7 cellular contexts compared by ENCODE assay signal in the genomic region with DNA sequence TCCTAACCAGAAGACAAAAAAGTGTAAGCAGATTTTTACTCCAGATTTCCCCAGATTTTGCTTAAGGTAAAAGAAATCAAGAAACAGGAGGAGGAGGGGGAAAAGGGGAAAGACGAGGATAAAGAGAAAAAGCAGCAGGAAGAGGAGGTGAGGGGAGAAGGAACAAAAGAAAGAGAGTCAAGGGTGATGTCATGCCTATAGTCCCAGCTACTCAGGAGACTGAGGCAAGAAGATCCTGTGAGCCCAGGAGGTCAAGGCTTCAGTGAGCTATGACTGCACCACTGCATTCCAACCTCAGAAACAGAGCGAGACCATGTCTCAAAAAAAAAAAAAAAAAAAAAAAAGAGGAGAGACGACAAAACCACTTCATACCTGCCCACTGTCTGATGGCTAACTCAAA.
"Had no signal": no experiment of that assay in that cellular context is flagged by ENCODE, and none has a peak within 500 bp of the region (broad histone marks: within the 10 kb centered on the region; RNA-seq: fewer than 3 reads in every experiment).

No MANE protein-coding gene starts in this region.

- H3K9me3 Mint-ChIP-seq: H9 had no signal

- H3K4me3 Mint-ChIP-seq: H9 had no signal

- H3K4me3 ChIP-seq: K562 had no signal

- DNase-seq: GOT3, H9, HCEC 1CT, IMR-90, KG1 had no signal

- ATAC-seq: K562 had no signal

- FAIRE-seq: H54, K562 had no signal
